Comparison of ENCODE assay signal across 1 cellular context in the genomic region with DNA sequence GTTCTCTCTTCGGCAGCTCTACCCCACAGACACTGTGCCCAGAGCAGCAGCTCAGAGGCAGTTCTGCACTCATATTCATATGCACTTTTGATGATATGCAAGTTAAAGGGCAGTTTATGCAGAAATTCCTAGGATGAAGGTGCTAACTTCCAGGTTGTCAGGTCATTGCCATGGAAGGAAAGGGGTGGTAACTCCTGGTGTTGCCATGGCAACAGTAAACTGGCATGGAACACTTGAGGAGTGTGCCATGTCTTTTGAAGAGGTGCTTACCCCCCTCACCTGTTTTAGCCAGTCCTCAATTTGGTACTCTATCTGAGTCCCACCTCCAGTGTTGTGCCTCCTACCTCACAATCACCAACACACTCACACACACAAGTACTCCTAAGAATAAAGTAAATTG.
TF ChIP-seq lines count a peak whose summit lies in the region.

No MANE protein-coding gene starts in this region.

TF ChIP-seq in H1, 55 proteins besides CTCF, POLR2A, EP300 and RAD21:
- TF ChIP-seq YY1 (IDR thresholded peaks at IDR 0.05; ENCODE audit: low read depth, low read length) (no peak), PHF8 (conservative IDR thresholded peaks at IDR 0.05; ENCODE audit: low read depth, low read length) (no peak), SUZ12 (IDR thresholded peaks at IDR 0.05; ENCODE audit: low read length) (no peak), MAX (IDR thresholded peaks at IDR 0.05) (no peak), RNF2 (IDR thresholded peaks at IDR 0.05; ENCODE audit: borderline replicate concordance, low read depth, low read length, missing control alignments, poor library complexity, severe bottlenecking) (no peak), POU5F1 (IDR thresholded peaks at IDR 0.05; ENCODE audit: low read depth, low read length) (no peak), SRF (IDR thresholded peaks at IDR 0.05; ENCODE audit: low read depth, low read length) (no peak), JUN (IDR thresholded peaks at IDR 0.05; ENCODE audit: low read depth, low read length) (no peak), GTF2F1 (IDR thresholded peaks at IDR 0.05; ENCODE audit: borderline replicate concordance, low read depth, low read length) (no peak), RBBP5 (IDR thresholded peaks at IDR 0.05; ENCODE audit: borderline replicate concordance, low read depth, low read length) (no peak), BACH1 (IDR thresholded peaks at IDR 0.05; ENCODE audit: low read length) (no peak), CTBP2 (IDR thresholded peaks at IDR 0.05; ENCODE audit: borderline replicate concordance, insufficient read depth, insufficient read length, low read length) (no peak), HDAC2 (IDR thresholded peaks at IDR 0.05; ENCODE audit: borderline replicate concordance in 1 of 2, low read depth in 2 of 2, low read length in 2 of 2) (no peak)
- TF ChIP-seq, protein P1, sequence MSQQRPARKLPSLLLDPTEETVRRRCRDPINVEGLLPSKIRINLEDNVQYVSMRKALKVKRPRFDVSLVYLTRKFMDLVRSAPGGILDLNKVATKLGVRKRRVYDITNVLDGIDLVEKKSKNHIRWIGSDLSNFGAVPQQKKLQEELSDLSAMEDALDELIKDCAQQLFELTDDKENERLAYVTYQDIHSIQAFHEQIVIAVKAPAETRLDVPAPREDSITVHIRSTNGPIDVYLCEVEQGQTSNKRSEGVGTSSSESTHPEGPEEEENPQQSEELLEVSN (IDR thresholded peaks at IDR 0.05), result no peak
- TF ChIP-seq, protein P2, sequence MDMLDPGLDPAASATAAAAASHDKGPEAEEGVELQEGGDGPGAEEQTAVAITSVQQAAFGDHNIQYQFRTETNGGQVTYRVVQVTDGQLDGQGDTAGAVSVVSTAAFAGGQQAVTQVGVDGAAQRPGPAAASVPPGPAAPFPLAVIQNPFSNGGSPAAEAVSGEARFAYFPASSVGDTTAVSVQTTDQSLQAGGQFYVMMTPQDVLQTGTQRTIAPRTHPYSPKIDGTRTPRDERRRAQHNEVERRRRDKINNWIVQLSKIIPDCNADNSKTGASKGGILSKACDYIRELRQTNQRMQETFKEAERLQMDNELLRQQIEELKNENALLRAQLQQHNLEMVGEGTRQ (IDR thresholded peaks at IDR 0.05; ENCODE audit: low read length), result no peak
